Comparison of ENCODE assay signal across 19 cellular contexts in genomic region chr18:27202771-27203170, GRCh38. TPM values are rescaled to one million over a fixed set of nuclear protein-coding genes. Genes with fewer than 3 reads are reported as not detected.
DNase-seq lines count a peak whose midpoint lies in the region; ATAC-seq and TF ChIP-seq lines count a peak whose summit lies in the region.
"Had no signal": no experiment of that assay in that cellular context is flagged by ENCODE, and none has a peak within 500 bp of the region (broad histone marks: within the 10 kb centered on the region; RNA-seq: fewer than 3 reads in every experiment).

No MANE protein-coding gene starts in this region.

- H3K4me3 ChIP-seq in SJCRH30 = no peak overlapping the region
- H3K4me3 ChIP-seq in fibroblast of villous mesenchyme (ENCODE audit: low read depth, low read length) = no peak overlapping the region
- no peak overlapping the region for H3K4me3 ChIP-seq in uterus
- no peak overlapping the region for H3K4me3 ChIP-seq in aorta (ENCODE audit: low read length in 2 of 2)

- H3K27me3 ChIP-seq in SJCRH30 = no peaks in the 10 kb centered on the region
- H3K27me3 ChIP-seq in uterus = no peaks in the 10 kb centered on the region
- no peaks in the 10 kb centered on the region for H3K27me3 ChIP-seq in aorta (ENCODE audit: control insufficient read depth in 1 of 2, insufficient read depth in 2 of 2, low read length in 1 of 2)

- no peaks in the 10 kb centered on the region for H3K9me3 Mint-ChIP-seq in osteocyte (ENCODE audit: unreplicated experiment)

- H3K27me3 Mint-ChIP-seq in osteocyte (ENCODE audit: unreplicated experiment) = no peaks in the 10 kb centered on the region

- no peak for ATAC-seq in aorta (ENCODE audit: low FRiP score)
- ATAC-seq: CD8-positive, alpha-beta T cell; Right ventricle myocardium inferior had no signal

- peak overlapping the region; percentile 70 for H3K27ac Mint-ChIP-seq in osteocyte (ENCODE audit: unreplicated experiment)
- H3K27ac Mint-ChIP-seq: CD8-positive, alpha-beta T cell; HFFc6 had no signal

- no peaks in the 10 kb centered on the region for H3K9me3 ChIP-seq in SJCRH30 (replicated peaks)
- no peaks in the 10 kb centered on the region for H3K9me3 ChIP-seq in uterus
- no peaks in the 10 kb centered on the region for H3K9me3 ChIP-seq in aorta (ENCODE audit: control insufficient read depth, low read length)

- H3K4me1 ChIP-seq in SJCRH30 (peaks cover 14% of the 10 kb centered on the region), uterus (no peaks in the 10 kb centered on the region), aorta (ENCODE audit: control insufficient read depth in 1 of 2, insufficient read depth in 2 of 2, low read length in 2 of 2) (no peaks in the 10 kb centered on the region)

- H3K27ac ChIP-seq in SJCRH30 = peak overlapping the region; percentile 37
- H3K27ac ChIP-seq in uterus = no peak overlapping the region
- no peak overlapping the region for H3K27ac ChIP-seq in aorta (ENCODE audit: low read depth in 1 of 2, low read length in 2 of 2)
- H3K27ac ChIP-seq: 22Rv1 had no signal

- H3K36me3 Mint-ChIP-seq in osteocyte (ENCODE audit: unreplicated experiment) = no peaks in the 10 kb centered on the region
- H3K36me3 Mint-ChIP-seq: CD8-positive, alpha-beta T cell had no signal

- H3K4me1 Mint-ChIP-seq in osteocyte (ENCODE audit: unreplicated experiment) = peaks cover 37% of the 10 kb centered on the region

- TF ChIP-seq CTCF in fibroblast of villous mesenchyme (IDR thresholded peaks at IDR 0.05; ENCODE audit: insufficient read depth, low read depth, low read length) (no peak), osteocyte (IDR thresholded peaks at IDR 0.05) (no peak), uterus (IDR thresholded peaks at IDR 0.05) (no peak)

- no peak for TF ChIP-seq POLR2A in uterus (IDR thresholded peaks at IDR 0.05)

- intact Hi-C loops in uterus (cut with DNase I; ENCODE audit: low total_unique reads) = no loop called here
- intact Hi-C loops in aorta (cut with DNase I) = no loop called here

- DNase-seq in DMS153 (lab: John Stamatoyannopoulos, UW) (peak; percentile 4), DMS153 treated with DMSO at 0.1 percent for 48 hours (lab: John Stamatoyannopoulos, UW; ENCODE audit: unreplicated experiment) (no peak), SJCRH30 (peak; percentile 37 to 62), fibroblast of villous mesenchyme (ENCODE audit: low read depth) (peak; percentile 1), osteocyte (ENCODE audit: extremely low spot score, unreplicated experiment) (no peak), uterus (no peak), aorta (no peak), NCI-H146 (lab: John Stamatoyannopoulos, UW) (no peak)
- DNase-seq: CD8-positive, alpha-beta T cell; GOT3; HFFc6; KBM-7; NCI-H1417; NCI-H2029; NCI-H2227 treated with DMSO at 0.1 percent for 48 hours; NCI-H524 treated with DMSO at 0.1 percent for 48 hours had no signal

- H3K36me3 ChIP-seq in SJCRH30 (no peaks in the 10 kb centered on the region), uterus (no peaks in the 10 kb centered on the region), aorta (ENCODE audit: control insufficient read depth in 1 of 2, insufficient read depth in 2 of 2, low read length in 1 of 2) (no peaks in the 10 kb centered on the region)

- no peak overlapping the region for H3K4me3 Mint-ChIP-seq in osteocyte (ENCODE audit: unreplicated experiment)
- H3K4me3 Mint-ChIP-seq: CD8-positive, alpha-beta T cell; HFFc6 had no signal

- WGBS in aorta, 2 donors = 60 to 61% methylated on average over 2 of the region's 2 CpGs

RNA-seq across cellular contexts. Expression of gene CHST9, which starts 17.7 kb away (rescaled TPM):
- total RNA-seq in SJCRH30 (2014; rRNA removed; shearing (Covaris generic)) = 9.2 and 10.7 TPM in 2 replicates
- total RNA-seq in fibroblast of villous mesenchyme (not detected in 2 replicates), osteocyte (0.18 and 0.32 TPM in 2 replicates), uterus (1 to 10 TPM in 1 of 4 donors, under 1 TPM in 1, not detected in 2; 0.21 to 3.7 TPM), aorta (under 1 TPM in 1 of 2 donors, not detected in 1; 0.06 TPM)
- polyA plus RNA-seq in aorta = not detected
- total RNA-seq: CD8-positive, alpha-beta T cell; HFFc6 had no signal
- polyA plus RNA-seq: BJ had no signal

Comparison
In these comparisons a context has a peak if more than half of its experiments do, and no peak if none do; other contexts are left out.
1. DNase-seq: peak in DMS153 (single experiment), SJCRH30 (2 of 2) and fibroblast of villous mesenchyme (single experiment); none in DMS153 treated with DMSO at 0.1 percent for 48 hours (single experiment), osteocyte (single experiment), uterus (0 of 2), aorta (0 of 2) and NCI-H146 (single experiment).